In the genomic region with DNA sequence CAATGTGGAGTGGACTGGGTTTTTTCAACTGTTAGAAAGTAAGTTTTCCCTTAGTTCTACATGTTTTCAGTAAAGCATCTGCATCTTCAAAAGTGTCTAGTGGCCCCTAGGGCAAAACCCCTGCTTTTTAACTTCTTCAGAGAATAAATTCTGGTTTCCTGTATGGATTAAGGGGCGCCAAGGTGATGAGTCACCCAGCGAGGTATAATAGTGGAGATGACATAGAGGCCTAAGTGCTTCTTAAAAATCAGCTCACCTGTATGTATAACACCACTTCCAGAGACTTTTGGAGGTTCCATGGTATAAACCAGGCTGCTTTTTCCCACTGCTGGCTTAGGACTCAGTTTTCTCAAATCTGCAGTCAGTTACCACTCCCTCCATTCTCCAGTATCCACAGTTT, we compare ENCODE assay signal across 33 cellular contexts.
"Had no signal": no experiment of that assay in that cellular context is flagged by ENCODE, and none has a peak within 500 bp of the region (broad histone marks: within the 10 kb centered on the region; RNA-seq: fewer than 3 reads in every experiment).

No MANE protein-coding gene starts in this region.

- H3K9me3 Mint-ChIP-seq: endodermal cell, immature natural killer cell, memory B cell, neural progenitor cell had no signal

- H3K4me1 ChIP-seq: gastrocnemius medialis, heart left ventricle, neural progenitor cell, prostate gland, right atrium auricular region, suprapubic skin, transverse colon, upper lobe of right lung, uterus had no signal

- ATAC-seq: esophagus mucosa; gastrocnemius medialis; heart left ventricle; left lobe of liver; mucosa of descending colon; sciatic nerve; stimulated activated naive CD8-positive, alpha-beta T cell treated with anti-CD3 and anti-CD28 coated beads, Interleukin-15, amount 100 ng/mL, for 72 hours; upper lobe of right lung had no signal

- H3K79me2 ChIP-seq: hepatocyte had no signal

- H3K27ac ChIP-seq: dorsolateral prefrontal cortex, epithelial cell of prostate, gastrocnemius medialis, heart left ventricle, hepatocyte, neural progenitor cell, prostate gland, right atrium auricular region, suprapubic skin, transverse colon, upper lobe of right lung, uterus had no signal

- H3K4me3 Mint-ChIP-seq: endodermal cell; immature natural killer cell; memory B cell; mesothelial cell of epicardium; naive B cell; nephron; neural progenitor cell; stimulated activated naive CD8-positive, alpha-beta T cell treated with anti-CD3 and anti-CD28 coated beads, Interleukin-15, amount 100 ng/mL, for 72 hours had no signal

- DNase-seq: dorsolateral prefrontal cortex; effector CD4-positive, alpha-beta T cell; endodermal cell; foreskin fibroblast; gastrocnemius medialis; heart left ventricle; immature natural killer cell; kidney; mucosa of descending colon; naive B cell; stimulated activated CD4-positive, alpha-beta T cell treated with anti-CD3 and anti-CD28 coated beads, Interleukin-12 subunit alpha, Interleukin-12 subunit beta, amount 100 ng/mL, for 4 hours; stimulated activated CD4-positive, alpha-beta T cell treated with anti-CD3 and anti-CD28 coated beads, Interleukin-1b, Interleukin-23, amount 100 ng/mL, for 48 hours; stimulated activated CD4-positive, alpha-beta T cell treated with anti-CD3 and anti-CD28 coated beads, Interleukin-4, amount 100 ng/mL, for 1 hour; stimulated activated CD8-positive, alpha-beta memory T cell treated with anti-CD3 and anti-CD28 coated beads, Interleukin-4, amount 100 ng/mL, for 48 hours; stimulated activated naive CD4-positive, alpha-beta T cell; stimulated activated naive CD8-positive, alpha-beta T cell treated with anti-CD3 and anti-CD28 coated beads, Interleukin-15, amount 100 ng/mL, for 72 hours; transverse colon; upper lobe of right lung; uterus had no signal

- H3K27me3 ChIP-seq: dorsolateral prefrontal cortex, gastrocnemius medialis, hepatocyte, neural progenitor cell, right atrium auricular region, suprapubic skin, transverse colon, upper lobe of right lung, uterus had no signal

- H2AFZ ChIP-seq: hepatocyte, neural progenitor cell had no signal

- H3K27ac Mint-ChIP-seq: endodermal cell; immature natural killer cell; memory B cell; mesothelial cell of epicardium; nephron; neural progenitor cell; stimulated activated naive CD8-positive, alpha-beta T cell treated with anti-CD3 and anti-CD28 coated beads, Interleukin-15, amount 100 ng/mL, for 72 hours had no signal

- H3K4me1 Mint-ChIP-seq: immature natural killer cell; memory B cell; mesothelial cell of epicardium; naive B cell; nephron; neural progenitor cell; stimulated activated naive CD8-positive, alpha-beta T cell treated with anti-CD3 and anti-CD28 coated beads, Interleukin-15, amount 100 ng/mL, for 72 hours had no signal

- FAIRE-seq: kidney had no signal

- H3K9me3 ChIP-seq: gastrocnemius medialis, heart left ventricle, mucosa of descending colon, prostate gland, right atrium auricular region, suprapubic skin, transverse colon, upper lobe of right lung, uterus had no signal

- H3K4me3 ChIP-seq: dorsolateral prefrontal cortex, gastrocnemius medialis, heart left ventricle, hepatocyte, lung, mucosa of descending colon, neural progenitor cell, prostate gland, right atrium auricular region, smooth muscle cell, suprapubic skin, transverse colon, upper lobe of right lung, uterus had no signal

- H3K4me2 ChIP-seq: hepatocyte, neural progenitor cell, smooth muscle cell had no signal

- H3K36me3 Mint-ChIP-seq: immature natural killer cell, memory B cell, mesothelial cell of epicardium, naive B cell, neural progenitor cell had no signal

- H3K36me3 ChIP-seq: gastrocnemius medialis, heart left ventricle, neural progenitor cell, prostate gland, right atrium auricular region, suprapubic skin, transverse colon, upper lobe of right lung, uterus had no signal
